In the genomic region with DNA sequence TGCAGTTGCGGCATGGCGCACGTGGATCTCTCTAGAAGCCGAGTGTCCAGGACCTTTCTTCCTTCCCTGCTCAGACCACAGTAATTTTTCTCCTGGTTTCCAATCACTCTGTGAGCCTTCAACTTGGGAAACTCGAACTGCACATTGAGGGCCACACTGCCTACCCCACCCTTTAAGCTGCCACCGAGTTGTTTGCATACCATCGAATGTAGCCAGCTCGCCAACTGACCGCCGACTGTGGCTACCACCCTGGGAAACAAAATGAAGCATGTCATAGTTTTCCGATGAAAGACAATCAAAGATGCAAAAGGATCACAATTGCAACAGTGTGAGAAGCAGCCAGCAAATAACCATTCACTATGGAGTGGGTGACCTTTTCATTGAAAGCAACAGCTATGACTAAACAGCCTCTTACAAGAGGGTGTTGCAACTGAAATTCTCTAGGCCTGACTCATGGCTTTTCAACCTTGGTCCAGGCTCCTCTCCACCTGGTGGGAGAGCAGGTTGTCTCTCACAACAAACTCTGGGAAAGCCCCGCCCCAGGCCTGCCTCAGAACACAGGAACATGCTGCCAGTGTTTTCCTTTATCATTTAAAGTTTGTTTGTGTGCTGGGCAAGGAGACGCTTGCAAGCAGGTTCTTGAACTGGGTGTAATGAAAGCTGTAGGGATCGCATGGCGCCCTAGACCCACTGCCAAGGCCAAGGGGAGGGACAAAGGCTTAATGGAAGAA, we compare ENCODE assay signal across 8 cellular contexts.
A peak's percentile ranks its signal among the peaks of the same experiment; 100 is the strongest.
DNase-seq lines count a peak whose midpoint lies in the region; ATAC-seq and TF ChIP-seq lines count a peak whose summit lies in the region.

No MANE protein-coding gene starts in this region.

- H3K27me3 ChIP-seq in tibial nerve, result no peaks in the 10 kb centered on the region

- no peak for TF ChIP-seq CTCF in WI38 (IDR thresholded peaks at IDR 0.05; ENCODE audit: low read depth, low read length)
- TF ChIP-seq CTCF in tibial nerve (IDR thresholded peaks at IDR 0.05), result peak in 1 of 5 experiments; percentile 27

- H3K9me3 ChIP-seq in tibial nerve, result no peaks in the 10 kb centered on the region

- H3K27ac ChIP-seq in tibial nerve, result peak overlapping the region; percentile 26 to 84 (median 75)

- peaks cover 0 to 46% (median 30%) of the 10 kb centered on the region in 4 donors for H3K4me1 ChIP-seq in tibial nerve

- WGBS in tibial nerve, 2 donors, result 68% methylated on average over 15 of the region's 15 CpGs

- peak; percentile 44 to 93 for TF ChIP-seq EP300 in tibial nerve (IDR thresholded peaks at IDR 0.05)

- H3K4me3 ChIP-seq in WI38 (ENCODE audit: low read depth, low read length) (peak overlapping the region; percentile 5; the same call in 1 of the 2 replicates), tibial nerve (no peak overlapping the region)

- TF ChIP-seq POLR2A in tibial nerve (IDR thresholded peaks at IDR 0.05), result no peak

- H3K36me3 ChIP-seq in tibial nerve, result no peaks in the 10 kb centered on the region

- ATAC-seq in HG03378 (IDR thresholded peaks at IDR 0.05; ENCODE audit: unreplicated experiment), result no peak

- DNase-seq in activated CD4-positive, alpha-beta T cell treated with anti-CD3 and anti-CD28 coated beads for 48 hours, result peak; percentile 41
- no peak for DNase-seq in activated CD4-positive, alpha-beta T cell treated with anti-CD3 and anti-CD28 coated beads for 4 hours
- DNase-seq in iPS-NIHi11 (ENCODE audit: low spot score), result peak; percentile 78
- DNase-seq in tibial nerve (ENCODE audit: low spot score in 2 of 2), result peak; percentile 49 to 52
- no peak for DNase-seq in activated CD8-positive, alpha-beta memory T cell treated with anti-CD3 and anti-CD28 coated beads, Interleukin-2, amount 50 U/mL, for 4 hours
- no peak for DNase-seq in GOT3 (lab: John Stamatoyannopoulos, UW)

Comparison
In these comparisons a context has a peak if more than half of its experiments do, and no peak if none do; other contexts are left out.
1. DNase-seq: peak in activated CD4-positive, alpha-beta T cell treated with anti-CD3 and anti-CD28 coated beads for 48 hours (single experiment), iPS-NIHi11 (single experiment) and tibial nerve (2 of 2); none in activated CD4-positive, alpha-beta T cell treated with anti-CD3 and anti-CD28 coated beads for 4 hours (0 of 2), activated CD8-positive, alpha-beta memory T cell treated with anti-CD3 and anti-CD28 coated beads, Interleukin-2, amount 50 U/mL, for 4 hours (single experiment) and GOT3 (single experiment).